In the genomic region with DNA sequence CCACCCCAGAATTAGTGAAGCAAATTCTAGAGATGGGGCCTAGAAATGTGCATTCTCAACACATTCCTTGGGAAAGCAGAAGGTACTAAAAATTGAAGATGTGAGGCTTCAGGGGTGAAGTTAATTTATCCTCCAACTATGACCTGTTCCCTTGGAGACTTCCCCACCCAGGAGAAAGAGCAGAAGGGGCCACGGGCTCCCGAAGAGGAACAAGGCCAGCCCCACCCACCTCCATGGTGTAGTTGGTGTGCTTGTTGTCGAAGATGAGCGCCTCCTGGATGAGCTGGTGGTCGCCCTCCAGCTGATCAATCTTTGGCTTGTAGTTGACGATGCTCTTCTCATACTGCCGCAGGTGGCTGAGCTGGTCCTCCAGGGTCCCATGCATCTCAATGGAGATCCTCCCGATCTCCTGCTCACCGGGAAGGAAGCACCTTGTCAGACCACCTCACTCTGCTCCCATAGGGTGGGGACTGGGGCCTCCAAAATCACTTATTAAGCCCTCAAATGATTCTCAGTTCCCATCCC, we compare ENCODE assay signal across 18 cellular contexts.
DNase-seq lines count a peak whose midpoint lies in the region; ATAC-seq, FAIRE-seq and TF ChIP-seq lines count a peak whose summit lies in the region.
"Had no signal": no experiment of that assay in that cellular context is flagged by ENCODE, and none has a peak within 500 bp of the region (broad histone marks: within the 10 kb centered on the region; RNA-seq: fewer than 3 reads in every experiment).

No MANE protein-coding gene starts in this region.

- H3K27me3 ChIP-seq in HepG2 (ENCODE audit: control insufficient read depth in 1 of 2, insufficient read depth in 2 of 2, low read length in 2 of 2) (no peaks in the 10 kb centered on the region), right lobe of liver (no peaks in the 10 kb centered on the region), astrocyte (ENCODE audit: insufficient read depth, low read length) (no peaks in the 10 kb centered on the region)
- H3K27me3 ChIP-seq: MG63 had no signal

- CTCF ChIA-PET in HepG2 (lab: Yijun Ruan, JAX; ENCODE audit: low intra/inter-chr PET ratio, low total read pairs) = no interaction called here

- H3K27ac Mint-ChIP-seq in astrocyte (ENCODE audit: unreplicated experiment) = peak overlapping the region; percentile 89
- H3K27ac Mint-ChIP-seq in naive thymus-derived CD8-positive, alpha-beta T cell = peak overlapping the region in 6 of 10 donors; percentile 25 to 85 (median 56)

- H3K36me3 ChIP-seq in HepG2 (replicated peaks in 1 of 2; ENCODE audit: control insufficient read depth in 1 of 2, insufficient read depth in 2 of 2, low read length in 2 of 2) (peaks cover 68 to 95% of the 10 kb centered on the region in 2 experiments), right lobe of liver (peaks cover 22 to 72% (median 43%) of the 10 kb centered on the region in 4 donors), astrocyte (ENCODE audit: insufficient read depth, low read length) (peaks cover 92% of the 10 kb centered on the region)

- no peak for DNase-seq in HepG2 (ENCODE audit: low spot score)
- no peak for DNase-seq in right lobe of liver
- no peak for DNase-seq in astrocyte (ENCODE audit: low read depth)
- DNase-seq in naive thymus-derived CD8-positive, alpha-beta T cell = no peak
- no peak for DNase-seq in urothelium cell line (ENCODE audit: low spot score)
- DNase-seq in activated T-cell treated with anti-CD3 and anti-CD28 coated beads, Interleukin-2, amount 50 U/mL, for 1 hour = no peak
- no peak for DNase-seq in H4 (ENCODE audit: low spot score)
- DNase-seq: COR-L47, DMS153, MG63, NCI-H1092, NCI-H146, NCI-H2081, NCI-H510A treated with DMSO at 0.1 percent for 48 hours, PC-9 had no signal

- no TSS peak for BruUV-seq in HepG2 (replicated peaks; lab: Mats Ljungman, UMichigan)

- in situ Hi-C loops in HepG2 (cut with HindIII; ENCODE audit: extremely low pct_ligation_motif_present, low pct_unique_long_range_greater_than_20kb) = no loop called here

- H3K4me2 ChIP-seq in HepG2 (ENCODE audit: low read depth, low read length) = no peak overlapping the region
- H3K4me2 ChIP-seq in astrocyte (ENCODE audit: low read length) = no peak overlapping the region
- H3K4me2 ChIP-seq: PC-9 had no signal

- H3K9ac ChIP-seq in HepG2 (ENCODE audit: insufficient read depth, low read depth, low read length) (no peak overlapping the region), astrocyte (ENCODE audit: low read length) (no peak overlapping the region)

- TF ChIP-seq POLR2A in HepG2 (IDR thresholded peaks at IDR 0.05; ENCODE audit: insufficient read depth in 1 of 2, low read depth in 2 of 2, low read length in 2 of 2) (no peak), right lobe of liver (IDR thresholded peaks at IDR 0.05) (no peak)

- no peak for FAIRE-seq in HepG2 (lab: Jason Lieb, UNC)
- FAIRE-seq in astrocyte (lab: Jason Lieb, UNC) = no peak
- peak; percentile 72 for FAIRE-seq in urothelium cell line (lab: Jason Lieb, UNC)
- FAIRE-seq: H1 had no signal

- H3K79me2 ChIP-seq in HepG2 (ENCODE audit: insufficient read depth, low read length) = no peaks in the 10 kb centered on the region
- H3K79me2 ChIP-seq in astrocyte (ENCODE audit: insufficient read depth, low read length) = peaks cover 82% of the 10 kb centered on the region

- H3K36me3 Mint-ChIP-seq in astrocyte (ENCODE audit: low read depth, unreplicated experiment) = peaks cover 37% of the 10 kb centered on the region
- peaks cover 4 to 96% (median 43%) of the 10 kb centered on the region in 3 donors for H3K36me3 Mint-ChIP-seq in naive thymus-derived CD8-positive, alpha-beta T cell

- H3K27ac ChIP-seq in HepG2 (ENCODE audit: extremely low read length, insufficient read depth, low read length) (no peak overlapping the region), right lobe of liver (no peak overlapping the region), astrocyte (ENCODE audit: low read depth, low read length) (no peak overlapping the region)
- H3K27ac ChIP-seq: C4-2B, PC-9 had no signal

- TF ChIP-seq CTCF in HepG2 (CRISPR knock-in tag; IDR thresholded peaks at IDR 0.05) (no peak), right lobe of liver (IDR thresholded peaks at IDR 0.05) (no peak), astrocyte (IDR thresholded peaks at IDR 0.05; ENCODE audit: insufficient read depth, low read depth, low read length) (no peak)

- ATAC-seq in HepG2 (no peak), right lobe of liver (no peak), HG03432 (IDR thresholded peaks at IDR 0.05; ENCODE audit: unreplicated experiment) (no peak)
- no peak for ATAC-seq in naive thymus-derived CD8-positive, alpha-beta T cell

- H3K9me3 ChIP-seq in HepG2 (ENCODE audit: low read length) (no peaks in the 10 kb centered on the region), right lobe of liver (no peaks in the 10 kb centered on the region), astrocyte (ENCODE audit: insufficient read depth, low read depth, low read length) (no peaks in the 10 kb centered on the region)
- H3K9me3 ChIP-seq: MG63 had no signal

- no peak overlapping the region for H3K4me3 Mint-ChIP-seq in astrocyte (ENCODE audit: unreplicated experiment)
- peak overlapping the region in 1 of 10 donors; percentile 36 for H3K4me3 Mint-ChIP-seq in naive thymus-derived CD8-positive, alpha-beta T cell

- TF ChIP-seq RAD21 in HepG2 (CRISPR knock-in tag; IDR thresholded peaks at IDR 0.05) = no peak

- 99% methylated on average over 9 of the region's 9 CpGs for WGBS in HepG2 (ENCODE audit: low lambda C conversion rate)
- 93% methylated on average over 4 of the region's 9 CpGs for WGBS in right lobe of liver (ENCODE audit: insufficient coverage, low coverage, low lambda C conversion rate, missing lambda C conversion rate)

- POLR2A ChIA-PET in HepG2 (lab: Yijun Ruan, JAX) = no interaction called here
- POLR2A ChIA-PET in naive thymus-derived CD8-positive, alpha-beta T cell (lab: Charles Lee) = no interaction called here

- intact Hi-C loops in HepG2 (cut with micrococcal nuclease; ENCODE audit: unreplicated experiment) = no loop called here
- intact Hi-C loops in right lobe of liver (cut with DNase I) = no loop called here

- TF ChIP-seq EP300 in HepG2 (IDR thresholded peaks at IDR 0.05; ENCODE audit: low read depth in 2 of 2, low read length in 2 of 2) (no peak), HepG2 (CRISPR knock-in tag; IDR thresholded peaks at IDR 0.05; ENCODE audit: borderline replicate concordance) (no peak)

- H3K4me3 ChIP-seq in HepG2 (replicated peaks in 1 of 3; ENCODE audit: insufficient read depth in 1 of 3, low read depth in 2 of 3, low read length in 3 of 3) (no peak overlapping the region), right lobe of liver (no peak overlapping the region), astrocyte (ENCODE audit: insufficient read depth, low read depth, low read length) (no peak overlapping the region)
- H3K4me3 ChIP-seq: MG63, PC-9 had no signal

- peaks cover 19% of the 10 kb centered on the region for H3K4me1 Mint-ChIP-seq in astrocyte (ENCODE audit: low read depth, unreplicated experiment)
- H3K4me1 Mint-ChIP-seq in naive thymus-derived CD8-positive, alpha-beta T cell = peaks cover 0 to 14% (median 4%) of the 10 kb centered on the region in 4 donors

- H4K20me1 ChIP-seq in HepG2 (ENCODE audit: insufficient read depth, low read length) (no peaks in the 10 kb centered on the region), astrocyte (ENCODE audit: insufficient read depth, low read length) (peaks cover 97% of the 10 kb centered on the region)

- H3K4me1 ChIP-seq in HepG2 (ENCODE audit: insufficient read depth, low read length) (peaks cover 35% of the 10 kb centered on the region), right lobe of liver (peaks cover 0 to 15% (median 8%) of the 10 kb centered on the region in 4 donors), astrocyte (ENCODE audit: insufficient read depth, low read length) (peaks cover 17% of the 10 kb centered on the region)

- peaks cover 2% of the 10 kb centered on the region for H3K9me3 Mint-ChIP-seq in astrocyte (ENCODE audit: unreplicated experiment)
- H3K9me3 Mint-ChIP-seq in naive thymus-derived CD8-positive, alpha-beta T cell = no peaks in the 10 kb centered on the region

- H3K27me3 Mint-ChIP-seq in astrocyte (ENCODE audit: low read depth, unreplicated experiment) = no peaks in the 10 kb centered on the region
- H3K27me3 Mint-ChIP-seq in naive thymus-derived CD8-positive, alpha-beta T cell = no peaks in the 10 kb centered on the region

- no peak overlapping the region for H2AFZ ChIP-seq in HepG2 (ENCODE audit: low read length)
- H2AFZ ChIP-seq in astrocyte (ENCODE audit: low read depth, low read length) = no peak overlapping the region
- H2AFZ ChIP-seq: PC-9 had no signal

TF ChIP-seq in HepG2, 621 proteins besides CTCF, POLR2A, EP300 and RAD21:
- no peak for TF ChIP-seq ZBTB21 (CRISPR knock-in tag; IDR thresholded peaks at IDR 0.05)
- no peak for TF ChIP-seq MIER2 (CRISPR knock-in tag; IDR thresholded peaks at IDR 0.05)
- TF ChIP-seq ZNF766 (CRISPR knock-in tag; IDR thresholded peaks at IDR 0.05; ENCODE audit: borderline replicate concordance) = no peak
- TF ChIP-seq, protein P1, sequence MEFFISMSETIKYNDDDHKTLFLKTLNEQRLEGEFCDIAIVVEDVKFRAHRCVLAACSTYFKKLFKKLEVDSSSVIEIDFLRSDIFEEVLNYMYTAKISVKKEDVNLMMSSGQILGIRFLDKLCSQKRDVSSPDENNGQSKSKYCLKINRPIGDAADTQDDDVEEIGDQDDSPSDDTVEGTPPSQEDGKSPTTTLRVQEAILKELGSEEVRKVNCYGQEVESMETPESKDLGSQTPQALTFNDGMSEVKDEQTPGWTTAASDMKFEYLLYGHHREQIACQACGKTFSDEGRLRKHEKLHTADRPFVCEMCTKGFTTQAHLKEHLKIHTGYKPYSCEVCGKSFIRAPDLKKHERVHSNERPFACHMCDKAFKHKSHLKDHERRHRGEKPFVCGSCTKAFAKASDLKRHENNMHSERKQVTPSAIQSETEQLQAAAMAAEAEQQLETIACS (CRISPR knock-in tag; IDR thresholded peaks at IDR 0.05) = no peak
- TF ChIP-seq FOXA3 (CRISPR knock-in tag; IDR thresholded peaks at IDR 0.05) = no peak
- TF ChIP-seq RBM22 (optimal IDR thresholded peaks at IDR 0.05; ENCODE audit: low read length) = peak; percentile 63
- no peak for TF ChIP-seq ZNF749 (CRISPR knock-in tag; IDR thresholded peaks at IDR 0.05; ENCODE audit: borderline replicate concordance)
- no peak for TF ChIP-seq PHF8 (CRISPR knock-in tag; IDR thresholded peaks at IDR 0.05)
TF ChIP-seq in HepG2: peak in this region for 1.
